Comparison of ENCODE assay signal across 21 cellular contexts in genomic region chr14:73209943-73210342, GRCh38. TPM values are rescaled to one million over a fixed set of nuclear protein-coding genes. Genes with fewer than 3 reads are reported as not detected.
DNase-seq lines count a peak whose midpoint lies in the region; ATAC-seq and TF ChIP-seq lines count a peak whose summit lies in the region.
"Had no signal": no experiment of that assay in that cellular context is flagged by ENCODE, and none has a peak within 500 bp of the region (broad histone marks: within the 10 kb centered on the region; RNA-seq: fewer than 3 reads in every experiment).

No MANE protein-coding gene starts in this region.

- H3K36me3 ChIP-seq in ACC112 (ENCODE audit: insufficient read depth, low read length), result peaks cover 52% of the 10 kb centered on the region
- peaks cover 0 to 90% (median 0%) of the 10 kb centered on the region in 3 donors for H3K36me3 ChIP-seq in Peyer's patch

- H3K9me3 Mint-ChIP-seq in memory B cell, result no peaks in the 10 kb centered on the region
- no peaks in the 10 kb centered on the region for H3K9me3 Mint-ChIP-seq in stimulated activated naive CD8-positive, alpha-beta T cell treated with anti-CD3 and anti-CD28 coated beads, Interleukin-15, amount 100 ng/mL, for 72 hours
- H3K9me3 Mint-ChIP-seq: CD4-positive, alpha-beta T cell had no signal

- H3K4me3 ChIP-seq in ACC112 (ENCODE audit: low read depth, low read length) (peak overlapping the region; percentile 1; the same call in 1 of the 2 replicates), Peyer's patch (no peak overlapping the region)
- H3K4me3 ChIP-seq: dorsolateral prefrontal cortex, heart left ventricle, lung, testis had no signal

- H3K79me2 ChIP-seq in ACC112 (ENCODE audit: control insufficient read depth, insufficient read depth, low read length, unreplicated experiment), result no peaks in the 10 kb centered on the region

- H3K4me1 ChIP-seq in ACC112 (ENCODE audit: control insufficient read depth, insufficient read depth, low read length, unreplicated experiment), result peaks cover 27% of the 10 kb centered on the region
- no peaks in the 10 kb centered on the region for H3K4me1 ChIP-seq in Peyer's patch
- H3K4me1 ChIP-seq: testis had no signal

- H3K4me3 Mint-ChIP-seq in memory B cell, result no peak overlapping the region
- H3K4me3 Mint-ChIP-seq in stimulated activated naive CD8-positive, alpha-beta T cell treated with anti-CD3 and anti-CD28 coated beads, Interleukin-15, amount 100 ng/mL, for 72 hours, result no peak overlapping the region
- H3K4me3 Mint-ChIP-seq: brain; CD4-positive, alpha-beta T cell had no signal

- H3K9me3 ChIP-seq in Peyer's patch, result no peaks in the 10 kb centered on the region
- H3K9me3 ChIP-seq: heart left ventricle, testis had no signal

- peak overlapping the region; percentile 67 for H3K27ac ChIP-seq in ACC112 (ENCODE audit: low read depth, low read length)
- no peak overlapping the region; the same call in 1 of the 2 replicates for H3K27ac ChIP-seq in RWPE1
- H3K27ac ChIP-seq in Peyer's patch, result no peak overlapping the region
- H3K27ac ChIP-seq: heart left ventricle, testis, WERI-Rb-1 had no signal

- no peak for TF ChIP-seq POLR2A in Peyer's patch (IDR thresholded peaks at IDR 0.05)

- no peaks in the 10 kb centered on the region for H3K27me3 Mint-ChIP-seq in memory B cell
- H3K27me3 Mint-ChIP-seq in stimulated activated naive CD8-positive, alpha-beta T cell treated with anti-CD3 and anti-CD28 coated beads, Interleukin-15, amount 100 ng/mL, for 72 hours, result no peaks in the 10 kb centered on the region
- H3K27me3 Mint-ChIP-seq: brain; CD4-positive, alpha-beta T cell had no signal

- CTCF ChIA-PET in RWPE1 (lab: Yijun Ruan, JAX), result interaction anchor here (0.6 kb wide), 1 partner anchor 434 kb away, joined by 3 read pairs; no protein-coding TSS in a partner anchor

- H2AFZ ChIP-seq in ACC112 (ENCODE audit: low read length, unreplicated experiment), result no peak overlapping the region

- POLR2A ChIA-PET in RWPE1 (lab: Yijun Ruan, JAX; ENCODE audit: low non-redundant PET), result no interaction called here

- H3K27ac Mint-ChIP-seq in memory B cell, result peak overlapping the region; percentile 45
- H3K27ac Mint-ChIP-seq in stimulated activated naive CD8-positive, alpha-beta T cell treated with anti-CD3 and anti-CD28 coated beads, Interleukin-15, amount 100 ng/mL, for 72 hours, result no peak overlapping the region
- H3K27ac Mint-ChIP-seq: CD4-positive, alpha-beta T cell had no signal

- H3K4me1 Mint-ChIP-seq in memory B cell, result no peaks in the 10 kb centered on the region
- H3K4me1 Mint-ChIP-seq in stimulated activated naive CD8-positive, alpha-beta T cell treated with anti-CD3 and anti-CD28 coated beads, Interleukin-15, amount 100 ng/mL, for 72 hours, result no peaks in the 10 kb centered on the region
- H3K4me1 Mint-ChIP-seq: brain had no signal

- H3K27me3 ChIP-seq in ACC112 (ENCODE audit: insufficient read depth, low read length) (no peaks in the 10 kb centered on the region), Peyer's patch (no peaks in the 10 kb centered on the region)
- H3K27me3 ChIP-seq: dorsolateral prefrontal cortex, heart left ventricle, testis had no signal

- DNase-seq in RWPE1 (ENCODE audit: low spot score), result peak; percentile 26
- peak; percentile 87 to 91 for DNase-seq in dermis microvascular lymphatic vessel endothelial cell (ENCODE audit: low read depth in 2 of 2)
- DNase-seq in memory B cell (ENCODE audit: low spot score in 2 of 2), result no peak
- no peak for DNase-seq in stimulated activated naive CD8-positive, alpha-beta T cell treated with anti-CD3 and anti-CD28 coated beads, Interleukin-15, amount 100 ng/mL, for 72 hours
- DNase-seq in Peyer's patch, result no peak
- DNase-seq in NCI-H2227 treated with DMSO at 0.1 percent for 48 hours (lab: John Stamatoyannopoulos, UW), result no peak
- no peak for DNase-seq in MV-4-11 (lab: John Stamatoyannopoulos, UW)
- DNase-seq: ACHN; activated CD4-positive, alpha-beta T cell treated with anti-CD3 and anti-CD28 coated beads, Interleukin-2, amount 50 U/mL, for 48 hours; activated naive CD4-positive, alpha-beta T cell; CD4-positive, alpha-beta T cell; dorsolateral prefrontal cortex; erythroblast; heart left ventricle; NCI-H2029; T-helper 1 cell; testis; WERI-Rb-1 had no signal

- peaks cover 45% of the 10 kb centered on the region for H3K36me3 Mint-ChIP-seq in memory B cell

- TF ChIP-seq CTCF in RWPE1 (conservative IDR thresholded peaks at IDR 0.05; ENCODE audit: low read depth), result no peak
- TF ChIP-seq CTCF in Peyer's patch (IDR thresholded peaks at IDR 0.05), result no peak

- ATAC-seq in memory B cell (ENCODE audit: low read depth), result no peak
- no peak for ATAC-seq in stimulated activated naive CD8-positive, alpha-beta T cell treated with anti-CD3 and anti-CD28 coated beads, Interleukin-15, amount 100 ng/mL, for 72 hours
- ATAC-seq: heart left ventricle had no signal

RNA-seq across cellular contexts. Expression of gene PAPLN, which starts 27.4 kb away (rescaled TPM):
- total RNA-seq in dermis microvascular lymphatic vessel endothelial cell, result 30.4 and 58.3 TPM in 2 replicates
- 10 to 100 TPM in 2 of 4 donors, 1 to 10 TPM in 2; 8.1 to 27.2 (median 12.7) TPM for total RNA-seq in Peyer's patch

Comparison
In these comparisons a context has a peak if more than half of its experiments do, and no peak if none do; other contexts are left out.
1. DNase-seq: peak in RWPE1 (single experiment) and dermis microvascular lymphatic vessel endothelial cell (2 of 2); none in memory B cell (0 of 2), stimulated activated naive CD8-positive, alpha-beta T cell treated with anti-CD3 and anti-CD28 coated beads, Interleukin-15, amount 100 ng/mL, for 72 hours (0 of 2), Peyer's patch (0 of 3), NCI-H2227 treated with DMSO at 0.1 percent for 48 hours (single experiment) and MV-4-11 (single experiment).